1 cellular context compared by ENCODE assay signal in the genomic region with DNA sequence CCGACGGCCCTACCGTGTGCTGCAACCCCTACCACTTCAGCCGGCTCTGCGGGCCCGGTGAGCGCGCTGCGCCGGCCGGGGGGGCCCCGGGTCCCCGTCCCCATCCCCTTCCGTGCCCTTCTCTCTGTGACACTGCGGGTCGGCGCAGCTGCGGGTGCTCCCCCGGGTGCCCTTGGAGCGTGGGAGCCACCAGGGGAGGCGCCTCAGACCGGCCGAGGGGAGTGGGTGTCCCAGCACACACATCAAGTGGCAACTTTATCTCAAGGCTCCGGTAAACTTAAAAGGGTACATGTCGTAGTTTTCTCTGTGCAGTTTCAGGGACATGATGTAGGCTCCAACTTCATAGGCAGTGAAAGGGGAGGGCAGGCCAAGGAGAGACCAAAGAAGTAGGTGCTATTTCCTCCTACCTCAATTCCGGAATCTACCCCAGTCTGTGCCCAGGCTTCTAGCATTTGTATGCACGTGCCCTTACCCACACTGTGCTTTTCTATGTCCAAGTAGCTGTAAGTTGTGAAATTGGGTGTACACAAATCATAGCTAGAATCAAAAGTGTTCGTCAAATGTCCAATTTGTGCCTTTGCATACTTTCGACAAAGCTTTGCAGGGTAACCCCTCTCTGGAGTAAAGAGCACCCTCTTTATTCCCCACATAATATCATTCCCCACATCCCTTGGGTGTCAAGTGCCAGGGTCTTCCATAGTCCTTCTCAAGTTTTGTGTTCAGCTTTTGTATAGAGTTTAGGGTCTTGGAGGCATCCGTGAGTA.
TF ChIP-seq lines count a peak whose summit lies in the region.

No MANE protein-coding gene starts in this region.

TF ChIP-seq in HCT116, 20 proteins besides CTCF, POLR2A, EP300 and RAD21 (continued from another document):
- TF ChIP-seq SP1 (IDR thresholded peaks at IDR 0.05; ENCODE audit: low read depth) = no peak
- no peak for TF ChIP-seq ELF1 (IDR thresholded peaks at IDR 0.05; ENCODE audit: borderline replicate concordance, low read depth)
- no peak for TF ChIP-seq CBX3 (IDR thresholded peaks at IDR 0.05; ENCODE audit: low read depth)
- TF ChIP-seq, protein P1, sequence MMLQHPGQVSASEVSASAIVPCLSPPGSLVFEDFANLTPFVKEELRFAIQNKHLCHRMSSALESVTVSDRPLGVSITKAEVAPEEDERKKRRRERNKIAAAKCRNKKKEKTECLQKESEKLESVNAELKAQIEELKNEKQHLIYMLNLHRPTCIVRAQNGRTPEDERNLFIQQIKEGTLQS (IDR thresholded peaks at IDR 0.05) = no peak
